In the genomic region with DNA sequence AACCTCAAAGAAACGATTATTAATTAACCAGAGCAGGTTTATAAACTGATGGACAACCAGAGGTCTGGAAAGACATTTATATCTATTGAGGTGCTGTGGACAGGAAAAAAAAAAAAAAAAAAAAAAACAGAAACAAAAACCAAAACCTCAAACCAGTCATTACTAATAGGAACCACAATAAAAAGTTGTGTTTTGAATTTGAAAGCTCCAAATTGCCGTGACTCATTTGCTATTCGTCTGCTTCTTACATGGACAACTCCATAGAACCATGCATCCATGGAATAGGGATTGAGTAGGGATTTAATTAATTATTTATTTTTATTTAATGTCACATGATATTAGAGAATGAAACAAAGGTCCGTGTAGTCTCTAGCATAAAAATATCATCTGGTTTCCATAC, we compare ENCODE assay signal across 1 cellular context.
TF ChIP-seq lines count a peak whose summit lies in the region.

No MANE protein-coding gene starts in this region.

TF ChIP-seq in GM23338, 12 proteins besides CTCF, POLR2A, EP300 and RAD21 (continued from another document):
- TF ChIP-seq, protein P1, sequence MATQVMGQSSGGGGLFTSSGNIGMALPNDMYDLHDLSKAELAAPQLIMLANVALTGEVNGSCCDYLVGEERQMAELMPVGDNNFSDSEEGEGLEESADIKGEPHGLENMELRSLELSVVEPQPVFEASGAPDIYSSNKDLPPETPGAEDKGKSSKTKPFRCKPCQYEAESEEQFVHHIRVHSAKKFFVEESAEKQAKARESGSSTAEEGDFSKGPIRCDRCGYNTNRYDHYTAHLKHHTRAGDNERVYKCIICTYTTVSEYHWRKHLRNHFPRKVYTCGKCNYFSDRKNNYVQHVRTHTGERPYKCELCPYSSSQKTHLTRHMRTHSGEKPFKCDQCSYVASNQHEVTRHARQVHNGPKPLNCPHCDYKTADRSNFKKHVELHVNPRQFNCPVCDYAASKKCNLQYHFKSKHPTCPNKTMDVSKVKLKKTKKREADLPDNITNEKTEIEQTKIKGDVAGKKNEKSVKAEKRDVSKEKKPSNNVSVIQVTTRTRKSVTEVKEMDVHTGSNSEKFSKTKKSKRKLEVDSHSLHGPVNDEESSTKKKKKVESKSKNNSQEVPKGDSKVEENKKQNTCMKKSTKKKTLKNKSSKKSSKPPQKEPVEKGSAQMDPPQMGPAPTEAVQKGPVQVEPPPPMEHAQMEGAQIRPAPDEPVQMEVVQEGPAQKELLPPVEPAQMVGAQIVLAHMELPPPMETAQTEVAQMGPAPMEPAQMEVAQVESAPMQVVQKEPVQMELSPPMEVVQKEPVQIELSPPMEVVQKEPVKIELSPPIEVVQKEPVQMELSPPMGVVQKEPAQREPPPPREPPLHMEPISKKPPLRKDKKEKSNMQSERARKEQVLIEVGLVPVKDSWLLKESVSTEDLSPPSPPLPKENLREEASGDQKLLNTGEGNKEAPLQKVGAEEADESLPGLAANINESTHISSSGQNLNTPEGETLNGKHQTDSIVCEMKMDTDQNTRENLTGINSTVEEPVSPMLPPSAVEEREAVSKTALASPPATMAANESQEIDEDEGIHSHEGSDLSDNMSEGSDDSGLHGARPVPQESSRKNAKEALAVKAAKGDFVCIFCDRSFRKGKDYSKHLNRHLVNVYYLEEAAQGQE (IDR thresholded peaks at IDR 0.05; ENCODE audit: unreplicated experiment), result no peak
- TF ChIP-seq EZH2phosphoT487 (IDR thresholded peaks at IDR 0.05; ENCODE audit: unreplicated experiment), result no peak
- no peak for TF ChIP-seq NANOG (IDR thresholded peaks at IDR 0.05; ENCODE audit: borderline replicate concordance)
- TF ChIP-seq ZNF331 (CRISPR knock-in tag; IDR thresholded peaks at IDR 0.05; ENCODE audit: low read depth), result no peak
- TF ChIP-seq STAT1 (IDR thresholded peaks at IDR 0.05; ENCODE audit: unreplicated experiment), result no peak
- no peak for TF ChIP-seq CREB1 (CRISPR knock-in tag; IDR thresholded peaks at IDR 0.05; ENCODE audit: low read depth)
- TF ChIP-seq JUNB (IDR thresholded peaks at IDR 0.05; ENCODE audit: unreplicated experiment), result no peak
- TF ChIP-seq, protein P2, sequence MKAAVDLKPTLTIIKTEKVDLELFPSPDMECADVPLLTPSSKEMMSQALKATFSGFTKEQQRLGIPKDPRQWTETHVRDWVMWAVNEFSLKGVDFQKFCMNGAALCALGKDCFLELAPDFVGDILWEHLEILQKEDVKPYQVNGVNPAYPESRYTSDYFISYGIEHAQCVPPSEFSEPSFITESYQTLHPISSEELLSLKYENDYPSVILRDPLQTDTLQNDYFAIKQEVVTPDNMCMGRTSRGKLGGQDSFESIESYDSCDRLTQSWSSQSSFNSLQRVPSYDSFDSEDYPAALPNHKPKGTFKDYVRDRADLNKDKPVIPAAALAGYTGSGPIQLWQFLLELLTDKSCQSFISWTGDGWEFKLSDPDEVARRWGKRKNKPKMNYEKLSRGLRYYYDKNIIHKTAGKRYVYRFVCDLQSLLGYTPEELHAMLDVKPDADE (IDR thresholded peaks at IDR 0.05), result no peak
